7 cellular contexts compared by ENCODE assay signal in genomic region chr9:74777136-74777879, GRCh38.
DNase-seq lines count a peak whose midpoint lies in the region; ATAC-seq and TF ChIP-seq lines count a peak whose summit lies in the region.

No MANE protein-coding gene starts in this region.

- in situ Hi-C loops in HAP-1 (cut with MboI; ENCODE audit: low sequenced_read_pairs), result loop anchor here (5.0 kb wide), 2 partner anchors 225 to 300 kb away; no protein-coding TSS in a partner anchor

- H3K4me3 ChIP-seq in HAP-1 (no peak overlapping the region), colonic mucosa (no peak overlapping the region), right lobe of liver (no peak overlapping the region)

- H3K27me3 ChIP-seq in HAP-1 (ENCODE audit: low read depth) (0 out of 2 replicates have a peak, but pooled peaks cover 4% of the 10 kb centered on the region), colonic mucosa (no peaks in the 10 kb centered on the region), right lobe of liver (no peaks in the 10 kb centered on the region)

- no peaks in the 10 kb centered on the region for H3K9me3 ChIP-seq in HAP-1
- no peaks in the 10 kb centered on the region for H3K9me3 ChIP-seq in colonic mucosa
- H3K9me3 ChIP-seq in right lobe of liver, result no peaks in the 10 kb centered on the region

- H3K27ac ChIP-seq in colonic mucosa (no peak overlapping the region), right lobe of liver (no peak overlapping the region)

- intact Hi-C loops in colonic mucosa (cut with DNase I), result loop anchor here (10.0 kb wide), 1 partner anchor 177 kb away; the partner anchor contains the start of gene C9orf40
- intact Hi-C loops in right lobe of liver (cut with DNase I), result loop anchor here (5.0 to 10.0 kb wide), 3 partner anchors 217 to 297 kb away; no protein-coding TSS in a partner anchor

- H3K4me1 ChIP-seq in HAP-1 (no peaks in the 10 kb centered on the region), colonic mucosa (no peaks in the 10 kb centered on the region), right lobe of liver (no peaks in the 10 kb centered on the region)

- WGBS in right lobe of liver (ENCODE audit: insufficient coverage, low coverage, low lambda C conversion rate, missing lambda C conversion rate), result 18% methylated on average over 8 of the region's 8 CpGs

- peak; percentile 71 for TF ChIP-seq CTCF in GM12872 (IDR thresholded peaks at IDR 0.05; ENCODE audit: insufficient read depth, low read depth, low read length)
- TF ChIP-seq CTCF in colonic mucosa (IDR thresholded peaks at IDR 0.05), result peak; percentile 78
- peak; percentile 67 to 80 (median 75) for TF ChIP-seq CTCF in right lobe of liver (IDR thresholded peaks at IDR 0.05)

- peak; percentile 40 to 76 for DNase-seq in HAP-1 (ENCODE audit: low spot score in 2 of 2)
- DNase-seq in NCI-H1105 treated with DMSO at 0.1 percent for 48 hours (lab: John Stamatoyannopoulos, UW), result peak; percentile 56
- DNase-seq in activated CD4-positive, alpha-beta T cell treated with anti-CD3 and anti-CD28 coated beads for 48 hours, result peak; percentile 79
- DNase-seq in colonic mucosa, result peak; percentile 76
- peak; percentile 54 to 60 (median 56) for DNase-seq in right lobe of liver
- peak; percentile 16 for DNase-seq in stimulated activated CD8-positive, alpha-beta memory T cell treated with anti-CD3 and anti-CD28 coated beads, Interleukin-15, amount 100 ng/mL, for 24 hours (ENCODE audit: low read depth)

- no peak for TF ChIP-seq POLR2A in right lobe of liver (IDR thresholded peaks at IDR 0.05)

- H3K36me3 ChIP-seq in HAP-1 (replicated peaks), result no peaks in the 10 kb centered on the region
- H3K36me3 ChIP-seq in colonic mucosa, result no peaks in the 10 kb centered on the region
- H3K36me3 ChIP-seq in right lobe of liver, result no peaks in the 10 kb centered on the region

- ATAC-seq in right lobe of liver, result peak; percentile 72 to 86 (median 82)

- H3K9ac ChIP-seq in colonic mucosa (ENCODE audit: low read depth in 2 of 2, low read length in 2 of 2), result no peak overlapping the region

Comparison
In these comparisons a context has a peak if more than half of its experiments do, and no peak if none do; other contexts are left out.
1. DNase-seq: peak in every context shown above with its lines; median percentile 79 in activated CD4-positive, alpha-beta T cell treated with anti-CD3 and anti-CD28 coated beads for 48 hours; 76 in colonic mucosa; 58 in HAP-1; 56 in NCI-H1105 treated with DMSO at 0.1 percent for 48 hours; 56 in right lobe of liver; 16 in stimulated activated CD8-positive, alpha-beta memory T cell treated with anti-CD3 and anti-CD28 coated beads, Interleukin-15, amount 100 ng/mL, for 24 hours.